ENCODE assay signal across 8 cellular contexts in the genomic region with DNA sequence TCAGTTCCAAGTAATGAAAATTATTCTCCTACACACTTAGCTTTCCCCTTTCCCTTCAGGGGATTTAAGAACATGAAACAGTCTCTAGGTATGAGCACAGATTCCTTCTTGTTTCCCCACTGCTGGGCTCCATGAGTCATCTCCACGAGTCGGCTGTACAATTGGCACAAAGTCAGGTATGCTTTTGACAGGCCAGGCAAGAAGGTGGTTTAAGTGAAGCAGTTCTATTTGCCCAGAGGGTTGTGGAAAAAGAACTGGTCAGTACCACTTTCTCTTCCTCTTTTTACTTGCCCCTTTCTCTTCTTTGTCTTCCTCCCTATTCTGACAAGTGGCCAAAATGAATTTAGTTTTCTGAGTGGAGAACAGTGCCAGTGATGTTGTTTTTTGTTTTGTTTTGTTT. TPM values are rescaled to one million over a fixed set of nuclear protein-coding genes. Genes with fewer than 3 reads are reported as not detected.
DNase-seq lines count a peak whose midpoint lies in the region; ATAC-seq lines count a peak whose summit lies in the region.

No MANE protein-coding gene starts in this region.

- H3K4me1 ChIP-seq in SJSA1 (replicated peaks) = peaks cover 15% of the 10 kb centered on the region
- peaks cover 0 to 14% (median 9%) of the 10 kb centered on the region in 3 donors for H3K4me1 ChIP-seq in skeletal muscle tissue (ENCODE audit: control insufficient read depth in 3 of 3, insufficient read depth in 3 of 3, low read length in 3 of 3)

- peaks cover 89% of the 10 kb centered on the region for H3K36me3 ChIP-seq in SJSA1
- peaks cover 18 to 58% (median 57%) of the 10 kb centered on the region in 3 donors for H3K36me3 ChIP-seq in skeletal muscle tissue (ENCODE audit: control insufficient read depth in 3 of 3, insufficient read depth in 3 of 3, low read length in 3 of 3)

- peak overlapping the region; percentile 44 for H3K27ac ChIP-seq in SJSA1
- H3K27ac ChIP-seq in skeletal muscle tissue (ENCODE audit: low read depth, low read length) = peak overlapping the region; percentile 75

- peak; percentile 77 for ATAC-seq in HG03095 (IDR thresholded peaks at IDR 0.05; ENCODE audit: unreplicated experiment)

- H3K4me3 ChIP-seq in SJSA1 (no peak overlapping the region), skeletal muscle tissue (ENCODE audit: low read length in 3 of 3) (no peak overlapping the region)

- H3K27me3 ChIP-seq in SJSA1 (replicated peaks) = no peaks in the 10 kb centered on the region
- H3K27me3 ChIP-seq in skeletal muscle tissue (ENCODE audit: control insufficient read depth in 3 of 3, insufficient read depth in 3 of 3, low read length in 3 of 3) = no peaks in the 10 kb centered on the region

- H3K9me3 ChIP-seq in SJSA1 (replicated peaks) = no peaks in the 10 kb centered on the region
- H3K9me3 ChIP-seq in skeletal muscle tissue (ENCODE audit: control insufficient read depth in 3 of 3, low read length in 3 of 3) = no peaks in the 10 kb centered on the region

- DNase-seq in stimulated activated CD4-positive, alpha-beta T cell treated with anti-CD3 and anti-CD28 coated beads, Interleukin-15, amount 100 ng/mL, for 24 hours = peak; percentile 23
- no peak for DNase-seq in stimulated activated CD4-positive, alpha-beta T cell treated with anti-CD3 and anti-CD28 coated beads, Interleukin-12 subunit alpha, Interleukin-12 subunit beta, amount 100 ng/mL, for 4 hours
- DNase-seq in SJSA1 (ENCODE audit: low read depth in 1 of 2, low spot score in 2 of 2) (peak; percentile 66 to 76), fibroblast of the conjunctiva (ENCODE audit: low read depth) (peak; percentile 98), NCI-H1417 treated with DMSO at 0.1 percent for 48 hours (lab: John Stamatoyannopoulos, UW) (no peak)
- DNase-seq in central memory CD4-positive, alpha-beta T cell = no peak

- peak overlapping the region in 1 of 3 donors; percentile 0 for H3K9ac ChIP-seq in skeletal muscle tissue (ENCODE audit: low read depth in 1 of 3, low read length in 3 of 3)

RNA-seq across cellular contexts. Expression of gene DYNC1H1, which starts 16.3 kb away (rescaled TPM):
- total RNA-seq in SJSA1 (2014; rRNA removed; shearing (Covaris generic)) = 180 and 253 TPM in 2 replicates
- 211 TPM for total RNA-seq in skeletal muscle tissue

Comparison
In these comparisons a context has a peak if more than half of its experiments do, and no peak if none do; other contexts are left out.
1. DNase-seq: peak in stimulated activated CD4-positive, alpha-beta T cell treated with anti-CD3 and anti-CD28 coated beads, Interleukin-15, amount 100 ng/mL, for 24 hours (single experiment), SJSA1 (2 of 2) and fibroblast of the conjunctiva (single experiment); none in stimulated activated CD4-positive, alpha-beta T cell treated with anti-CD3 and anti-CD28 coated beads, Interleukin-12 subunit alpha, Interleukin-12 subunit beta, amount 100 ng/mL, for 4 hours (single experiment), NCI-H1417 treated with DMSO at 0.1 percent for 48 hours (single experiment) and central memory CD4-positive, alpha-beta T cell (single experiment).